In the genomic region with DNA sequence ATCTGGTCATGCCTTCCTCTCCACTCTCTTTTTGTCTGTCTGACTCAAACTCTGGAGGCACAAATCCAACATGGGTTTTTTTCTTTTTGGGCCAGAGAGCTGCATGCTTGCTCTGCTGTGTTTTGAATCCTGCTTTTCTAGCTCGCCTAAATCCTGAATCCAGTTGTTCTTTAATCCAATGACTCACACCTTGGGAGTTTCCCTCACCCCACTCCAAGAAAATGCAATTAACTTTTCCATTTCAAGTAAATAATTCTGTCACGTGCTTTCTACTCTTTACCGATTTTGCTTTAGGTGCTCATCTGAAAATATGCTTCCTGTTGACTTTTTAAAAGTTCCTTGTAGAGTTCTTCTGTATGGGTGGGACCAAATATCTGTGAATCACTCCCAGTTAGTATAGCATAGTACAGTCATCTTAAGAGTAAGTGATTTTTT, we compare ENCODE assay signal across 1 cellular context.
TF ChIP-seq lines count a peak whose summit lies in the region.

No MANE protein-coding gene starts in this region.

TF ChIP-seq in GM23338, 12 proteins besides CTCF, POLR2A, EP300 and RAD21 (continued from another document):
- TF ChIP-seq, protein P1, sequence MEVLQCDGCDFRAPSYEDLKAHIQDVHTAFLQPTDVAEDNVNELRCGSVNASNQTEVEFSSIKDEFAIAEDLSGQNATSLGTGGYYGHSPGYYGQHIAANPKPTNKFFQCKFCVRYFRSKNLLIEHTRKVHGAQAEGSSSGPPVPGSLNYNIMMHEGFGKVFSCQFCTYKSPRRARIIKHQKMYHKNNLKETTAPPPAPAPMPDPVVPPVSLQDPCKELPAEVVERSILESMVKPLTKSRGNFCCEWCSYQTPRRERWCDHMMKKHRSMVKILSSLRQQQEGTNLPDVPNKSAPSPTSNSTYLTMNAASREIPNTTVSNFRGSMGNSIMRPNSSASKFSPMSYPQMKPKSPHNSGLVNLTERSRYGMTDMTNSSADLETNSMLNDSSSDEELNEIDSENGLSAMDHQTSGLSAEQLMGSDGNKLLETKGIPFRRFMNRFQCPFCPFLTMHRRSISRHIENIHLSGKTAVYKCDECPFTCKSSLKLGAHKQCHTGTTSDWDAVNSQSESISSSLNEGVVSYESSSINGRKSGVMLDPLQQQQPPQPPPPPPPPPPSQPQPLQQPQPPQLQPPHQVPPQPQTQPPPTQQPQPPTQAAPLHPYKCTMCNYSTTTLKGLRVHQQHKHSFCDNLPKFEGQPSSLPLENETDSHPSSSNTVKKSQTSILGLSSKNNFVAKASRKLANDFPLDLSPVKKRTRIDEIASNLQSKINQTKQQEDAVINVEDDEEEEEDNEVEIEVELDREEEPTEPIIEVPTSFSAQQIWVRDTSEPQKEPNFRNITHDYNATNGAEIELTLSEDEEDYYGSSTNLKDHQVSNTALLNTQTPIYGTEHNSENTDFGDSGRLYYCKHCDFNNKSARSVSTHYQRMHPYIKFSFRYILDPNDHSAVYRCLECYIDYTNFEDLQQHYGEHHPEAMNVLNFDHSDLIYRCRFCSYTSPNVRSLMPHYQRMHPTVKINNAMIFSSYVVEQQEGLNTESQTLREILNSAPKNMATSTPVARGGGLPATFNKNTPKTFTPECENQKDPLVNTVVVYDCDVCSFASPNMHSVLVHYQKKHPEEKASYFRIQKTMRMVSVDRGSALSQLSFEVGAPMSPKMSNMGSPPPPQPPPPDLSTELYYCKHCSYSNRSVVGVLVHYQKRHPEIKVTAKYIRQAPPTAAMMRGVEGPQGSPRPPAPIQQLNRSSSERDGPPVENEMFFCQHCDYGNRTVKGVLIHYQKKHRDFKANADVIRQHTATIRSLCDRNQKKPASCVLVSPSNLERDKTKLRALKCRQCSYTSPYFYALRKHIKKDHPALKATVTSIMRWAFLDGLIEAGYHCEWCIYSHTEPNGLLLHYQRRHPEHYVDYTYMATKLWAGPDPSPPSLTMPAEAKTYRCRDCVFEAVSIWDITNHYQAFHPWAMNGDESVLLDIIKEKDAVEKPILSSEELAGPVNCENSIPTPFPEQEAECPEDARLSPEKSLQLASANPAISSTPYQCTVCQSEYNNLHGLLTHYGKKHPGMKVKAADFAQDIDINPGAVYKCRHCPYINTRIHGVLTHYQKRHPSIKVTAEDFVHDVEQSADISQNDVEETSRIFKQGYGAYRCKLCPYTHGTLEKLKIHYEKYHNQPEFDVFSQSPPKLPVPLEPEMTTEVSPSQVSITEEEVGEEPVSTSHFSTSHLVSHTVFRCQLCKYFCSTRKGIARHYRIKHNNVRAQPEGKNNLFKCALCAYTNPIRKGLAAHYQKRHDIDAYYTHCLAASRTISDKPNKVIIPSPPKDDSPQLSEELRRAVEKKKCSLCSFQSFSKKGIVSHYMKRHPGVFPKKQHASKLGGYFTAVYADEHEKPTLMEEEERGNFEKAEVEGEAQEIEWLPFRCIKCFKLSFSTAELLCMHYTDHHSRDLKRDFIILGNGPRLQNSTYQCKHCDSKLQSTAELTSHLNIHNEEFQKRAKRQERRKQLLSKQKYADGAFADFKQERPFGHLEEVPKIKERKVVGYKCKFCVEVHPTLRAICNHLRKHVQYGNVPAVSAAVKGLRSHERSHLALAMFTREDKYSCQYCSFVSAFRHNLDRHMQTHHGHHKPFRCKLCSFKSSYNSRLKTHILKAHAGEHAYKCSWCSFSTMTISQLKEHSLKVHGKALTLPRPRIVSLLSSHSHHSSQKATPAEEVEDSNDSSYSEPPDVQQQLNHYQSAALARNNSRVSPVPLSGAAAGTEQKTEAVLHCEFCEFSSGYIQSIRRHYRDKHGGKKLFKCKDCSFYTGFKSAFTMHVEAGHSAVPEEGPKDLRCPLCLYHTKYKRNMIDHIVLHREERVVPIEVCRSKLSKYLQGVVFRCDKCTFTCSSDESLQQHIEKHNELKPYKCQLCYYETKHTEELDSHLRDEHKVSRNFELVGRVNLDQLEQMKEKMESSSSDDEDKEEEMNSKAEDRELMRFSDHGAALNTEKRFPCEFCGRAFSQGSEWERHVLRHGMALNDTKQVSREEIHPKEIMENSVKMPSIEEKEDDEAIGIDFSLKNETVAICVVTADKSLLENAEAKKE (CRISPR knock-in tag; IDR thresholded peaks at IDR 0.05), result no peak
